In the genomic region with DNA sequence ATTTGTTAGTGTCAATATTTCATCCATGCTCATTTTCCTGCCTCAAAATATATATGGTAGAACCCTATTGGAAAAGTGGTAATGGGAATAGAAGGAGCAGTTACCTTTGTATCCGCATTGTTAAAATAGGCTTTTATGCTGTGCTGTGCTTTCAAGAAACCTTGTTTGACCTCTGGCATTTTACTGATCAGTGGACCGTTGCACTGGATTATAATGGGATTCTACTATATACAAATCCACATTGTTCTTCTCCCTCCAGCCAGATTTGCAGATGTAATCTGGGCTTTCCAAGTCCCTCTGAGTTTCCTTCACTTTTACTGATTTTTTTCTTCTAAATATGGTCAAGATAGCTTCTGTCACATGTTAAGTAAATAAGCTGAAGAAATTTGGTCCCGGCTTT, we compare ENCODE assay signal across 27 cellular contexts. TPM values are rescaled to one million over a fixed set of nuclear protein-coding genes. Genes with fewer than 3 reads are reported as not detected.
DNase-seq lines count a peak whose midpoint lies in the region; ATAC-seq and TF ChIP-seq lines count a peak whose summit lies in the region.
"Had no signal": no experiment of that assay in that cellular context is flagged by ENCODE, and none has a peak within 500 bp of the region (broad histone marks: within the 10 kb centered on the region; RNA-seq: fewer than 3 reads in every experiment).

No MANE protein-coding gene starts in this region.

- no peaks in the 10 kb centered on the region for H3K36me3 ChIP-seq in upper lobe of left lung
- H3K36me3 ChIP-seq: BE2C, BLaER1 had no signal

- TF ChIP-seq EP300 in upper lobe of left lung (IDR thresholded peaks at IDR 0.05), result no peak

- no peaks in the 10 kb centered on the region for H3K9me3 Mint-ChIP-seq in activated CD8-positive, alpha-beta memory T cell treated with anti-CD3 and anti-CD28 coated beads, Interleukin-2, amount 10 ng/mL, durations not matched to agents 7 days and 5 days (ENCODE audit: low read depth)
- H3K9me3 Mint-ChIP-seq: CD4-positive, alpha-beta memory T cell; CD8-positive, alpha-beta memory T cell had no signal

- no peak overlapping the region for H3K27ac Mint-ChIP-seq in activated CD8-positive, alpha-beta memory T cell treated with anti-CD3 and anti-CD28 coated beads, Interleukin-2, amount 10 ng/mL, durations not matched to agents 7 days and 5 days
- H3K27ac Mint-ChIP-seq: CD14-positive monocyte; CD4-positive, alpha-beta memory T cell; CD8-positive, alpha-beta memory T cell had no signal

- no peaks in the 10 kb centered on the region for H3K27me3 ChIP-seq in upper lobe of left lung
- H3K27me3 ChIP-seq: BE2C, BLaER1 had no signal

- H3K27ac ChIP-seq in upper lobe of left lung, result no peak overlapping the region
- H3K27ac ChIP-seq: BLaER1 had no signal

- no peak for ATAC-seq in upper lobe of left lung (ENCODE audit: low FRiP score in 2 of 2)
- ATAC-seq in activated CD8-positive, alpha-beta memory T cell treated with anti-CD3 and anti-CD28 coated beads, Interleukin-2, amount 10 ng/mL, durations not matched to agents 7 days and 5 days, result no peak
- ATAC-seq: GM12878 had no signal

- 73 to 80% methylated on average over 3 of the region's 3 CpGs for WGBS in upper lobe of left lung, 2 donors

- no peaks in the 10 kb centered on the region for H3K9me3 ChIP-seq in upper lobe of left lung
- H3K9me3 ChIP-seq: BE2C, BLaER1 had no signal

- no peaks in the 10 kb centered on the region for H3K36me3 Mint-ChIP-seq in activated CD8-positive, alpha-beta memory T cell treated with anti-CD3 and anti-CD28 coated beads, Interleukin-2, amount 10 ng/mL, durations not matched to agents 7 days and 5 days
- H3K36me3 Mint-ChIP-seq: CD14-positive monocyte; CD4-positive, alpha-beta memory T cell; CD4-positive, CD25-positive, alpha-beta regulatory T cell; CD8-positive, alpha-beta memory T cell had no signal

- no peak overlapping the region for H3K4me3 Mint-ChIP-seq in activated CD8-positive, alpha-beta memory T cell treated with anti-CD3 and anti-CD28 coated beads, Interleukin-2, amount 10 ng/mL, durations not matched to agents 7 days and 5 days
- H3K4me3 Mint-ChIP-seq: CD14-positive monocyte; CD4-positive, alpha-beta memory T cell; CD4-positive, CD25-positive, alpha-beta regulatory T cell; CD8-positive, alpha-beta memory T cell had no signal

- H3K4me1 Mint-ChIP-seq in activated CD8-positive, alpha-beta memory T cell treated with anti-CD3 and anti-CD28 coated beads, Interleukin-2, amount 10 ng/mL, durations not matched to agents 7 days and 5 days, result no peaks in the 10 kb centered on the region
- H3K4me1 Mint-ChIP-seq: CD14-positive monocyte; CD4-positive, alpha-beta memory T cell; CD4-positive, CD25-positive, alpha-beta regulatory T cell; CD8-positive, alpha-beta memory T cell had no signal

- no peak for TF ChIP-seq CTCF in upper lobe of left lung (IDR thresholded peaks at IDR 0.05)

- TF ChIP-seq POLR2A in upper lobe of left lung (IDR thresholded peaks at IDR 0.05), result no peak

- DNase-seq in NCI-H82 treated with DMSO at 0.1 percent for 48 hours (lab: John Stamatoyannopoulos, UW; ENCODE audit: unreplicated experiment), result peak; percentile 63
- peak; percentile 5 for DNase-seq in left kidney (ENCODE audit: low read depth, low spot score)
- DNase-seq in renal cortical epithelial cell (ENCODE audit: low read depth), result peak; percentile 4
- DNase-seq in GOT3 (lab: John Stamatoyannopoulos, UW), result no peak
- no peak for DNase-seq in upper lobe of left lung
- no peak for DNase-seq in activated CD8-positive, alpha-beta memory T cell treated with anti-CD3 and anti-CD28 coated beads, Interleukin-2, amount 10 ng/mL, durations not matched to agents 7 days and 5 days
- DNase-seq: 8988T; ACHN; BE2C; C1 segment of cervical spinal cord; CD4-positive, alpha-beta memory T cell; CD4-positive, CD25-positive, alpha-beta regulatory T cell; CD8-positive, alpha-beta memory T cell; COR-L47; DMS 273 treated with DMSO at 0.1 percent for 48 hours; DMS153; DMS53; DMS79; DND-41; EL; GDM1 had no signal

- H3K4me3 ChIP-seq in upper lobe of left lung, result no peak overlapping the region
- H3K4me3 ChIP-seq: BLaER1, GM12878 had no signal

- CTCF ChIA-PET in activated CD8-positive, alpha-beta memory T cell treated with anti-CD3 and anti-CD28 coated beads, Interleukin-2, amount 10 ng/mL, durations not matched to agents 7 days and 5 days (lab: Charles Lee), result no interaction called here

- H3K27me3 Mint-ChIP-seq in activated CD8-positive, alpha-beta memory T cell treated with anti-CD3 and anti-CD28 coated beads, Interleukin-2, amount 10 ng/mL, durations not matched to agents 7 days and 5 days, result peaks cover 2% of the 10 kb centered on the region

- no peaks in the 10 kb centered on the region for H3K4me1 ChIP-seq in upper lobe of left lung
- H3K4me1 ChIP-seq: BE2C, BLaER1 had no signal

RNA-seq across cellular contexts. Expression of a gene that starts 23.3 kb away (rescaled TPM):
- total RNA-seq in renal cortical epithelial cell (not detected in 2 replicates), upper lobe of left lung (not detected)
- not detected for total RNA-seq in activated CD8-positive, alpha-beta memory T cell treated with anti-CD3 and anti-CD28 coated beads, Interleukin-2, amount 10 ng/mL, durations not matched to agents 7 days and 5 days
- total RNA-seq: A673; CD4-positive, alpha-beta memory T cell; CD4-positive, CD25-positive, alpha-beta regulatory T cell; CD8-positive, alpha-beta memory T cell; Daoy; G401; GM12878 had no signal

Comparison
In these comparisons a context has a peak if more than half of its experiments do, and no peak if none do; other contexts are left out.
1. DNase-seq: peak in NCI-H82 treated with DMSO at 0.1 percent for 48 hours (single experiment), left kidney (single experiment) and renal cortical epithelial cell (single experiment); none in GOT3 (single experiment), upper lobe of left lung (0 of 2) and activated CD8-positive, alpha-beta memory T cell treated with anti-CD3 and anti-CD28 coated beads, Interleukin-2, amount 10 ng/mL, durations not matched to agents 7 days and 5 days (single experiment).